Comparison of ENCODE assay signal across 21 cellular contexts in the genomic region with DNA sequence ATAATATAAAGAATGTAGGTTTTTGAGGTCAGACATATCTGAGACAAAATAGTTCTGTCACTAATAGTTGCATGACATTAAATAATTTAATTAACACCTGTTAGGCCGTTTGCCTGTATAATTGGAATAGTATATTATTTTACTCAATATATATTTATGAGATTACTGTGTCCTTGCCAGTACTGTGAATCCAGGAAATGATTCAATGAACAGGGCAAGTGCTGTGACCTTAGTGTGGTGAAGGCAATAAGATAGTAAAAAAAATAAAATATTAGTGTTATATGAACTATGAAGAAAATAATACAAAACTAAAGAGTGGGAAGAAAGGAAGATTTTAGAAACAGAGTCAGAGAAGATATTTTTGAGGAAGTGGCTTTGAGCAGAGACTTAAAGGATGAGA.
DNase-seq lines count a peak whose midpoint lies in the region; ATAC-seq, FAIRE-seq and TF ChIP-seq lines count a peak whose summit lies in the region.
"Had no signal": no experiment of that assay in that cellular context is flagged by ENCODE, and none has a peak within 500 bp of the region (broad histone marks: within the 10 kb centered on the region; RNA-seq: fewer than 3 reads in every experiment).

No MANE protein-coding gene starts in this region.

- POLR2A ChIA-PET in endothelial cell of umbilical vein (lab: Charles Lee), result no interaction called here

- BruUV-seq in endothelial cell of umbilical vein (replicated peaks; lab: Mats Ljungman, UMichigan), result no TSS peak

- FAIRE-seq in endothelial cell of umbilical vein (lab: Jason Lieb, UNC), result no peak
- FAIRE-seq: GM12891 had no signal

- peaks cover 5% of the 10 kb centered on the region; the same call in 1 of the 2 replicates for H3F3A ChIP-seq in SU-DHL-6 (ENCODE audit: insufficient read depth)

- H3K9me2 ChIP-seq in Karpas-422 (replicated peaks; ENCODE audit: insufficient read depth, low read length), result no peaks in the 10 kb centered on the region
- H3K9me2 ChIP-seq in SU-DHL-6 (replicated peaks; ENCODE audit: insufficient read depth, low read length), result no peaks in the 10 kb centered on the region

- CTCF ChIA-PET in endothelial cell of umbilical vein (lab: Charles Lee), result interaction anchor here (1.2 to 1.5 kb wide), 2 partner anchors 168 to 208 kb away, joined by 4 to 5 read pairs; no protein-coding TSS in a partner anchor

- no peaks in the 10 kb centered on the region for H3K9me1 ChIP-seq in endothelial cell of umbilical vein (replicated peaks; ENCODE audit: control insufficient read depth, extremely low read depth, insufficient read depth, low read length)

- ATAC-seq in upper lobe of right lung, result no peak

- no peak for TF ChIP-seq POLR2A in endothelial cell of umbilical vein (IDR thresholded peaks at IDR 0.05; ENCODE audit: low read depth, low read length)

- peaks cover 6% of the 10 kb centered on the region for H3K4me1 ChIP-seq in Karpas-422 (ENCODE audit: low read length)
- no peaks in the 10 kb centered on the region for H3K4me1 ChIP-seq in endothelial cell of umbilical vein (ENCODE audit: control insufficient read depth, extremely low read depth, insufficient read depth, low read length)
- no peaks in the 10 kb centered on the region for H3K4me1 ChIP-seq in osteoblast (ENCODE audit: insufficient read depth, low read length)
- H3K4me1 ChIP-seq in upper lobe of right lung, result no peaks in the 10 kb centered on the region
- H3K4me1 ChIP-seq: BE2C had no signal

- H3K4me3 ChIP-seq in Karpas-422 (ENCODE audit: low read length), result no peak overlapping the region
- no peak overlapping the region for H3K4me3 ChIP-seq in SU-DHL-6 (ENCODE audit: insufficient read depth, low read length, poor library complexity, severe bottlenecking)
- H3K4me3 ChIP-seq in endothelial cell of umbilical vein (replicated peaks in 1 of 3; ENCODE audit: insufficient read depth in 1 of 3, low read depth in 1 of 3, low read length in 3 of 3), result no peak overlapping the region
- no peak overlapping the region for H3K4me3 ChIP-seq in osteoblast (ENCODE audit: insufficient read depth, low read length)
- H3K4me3 ChIP-seq in upper lobe of right lung, result no peak overlapping the region

- dilution Hi-C loops in endothelial cell of umbilical vein (cut with MboI; ENCODE audit: extremely low pct_ligation_motif_present, low sequenced_read_pairs), result no loop called here

- no peak overlapping the region for H3K9ac ChIP-seq in Karpas-422 (ENCODE audit: low read length)
- H3K9ac ChIP-seq in SU-DHL-6 (ENCODE audit: low read length), result no peak overlapping the region
- H3K9ac ChIP-seq in endothelial cell of umbilical vein (replicated peaks; ENCODE audit: extremely low read depth, insufficient read depth, low read length), result no peak overlapping the region

- no peaks in the 10 kb centered on the region for H3K9me3 ChIP-seq in Karpas-422 (ENCODE audit: low read length)
- no peaks in the 10 kb centered on the region for H3K9me3 ChIP-seq in SU-DHL-6 (ENCODE audit: insufficient read depth, low read length)
- H3K9me3 ChIP-seq in endothelial cell of umbilical vein (replicated peaks; ENCODE audit: control insufficient read depth, insufficient read depth, low read length), result no peaks in the 10 kb centered on the region
- no peaks in the 10 kb centered on the region for H3K9me3 ChIP-seq in osteoblast (ENCODE audit: low read depth, low read length)
- H3K9me3 ChIP-seq in upper lobe of right lung, result no peaks in the 10 kb centered on the region
- H3K9me3 ChIP-seq: BE2C had no signal

- H4K20me1 ChIP-seq in Karpas-422 (ENCODE audit: insufficient read depth, low read depth, low read length) (no peaks in the 10 kb centered on the region), SU-DHL-6 (ENCODE audit: low read depth, low read length) (no peaks in the 10 kb centered on the region), endothelial cell of umbilical vein (replicated peaks; ENCODE audit: control insufficient read depth, extremely low read depth, insufficient read depth, low read length) (no peaks in the 10 kb centered on the region), osteoblast (ENCODE audit: insufficient read depth, low read length) (no peaks in the 10 kb centered on the region)

- intact Hi-C loops in endothelial cell of umbilical vein (cut with micrococcal nuclease), result no loop called here
- intact Hi-C loops in upper lobe of right lung (cut with DNase I), result no loop called here
- intact Hi-C loops in cardiac septum (cut with DNase I), result no loop called here

- TF ChIP-seq CTCF in SU-DHL-6 (IDR thresholded peaks at IDR 0.05; ENCODE audit: insufficient read depth, low read length, poor library complexity, severe bottlenecking) (no peak), endothelial cell of umbilical vein (IDR thresholded peaks at IDR 0.05; ENCODE audit: extremely low read depth in 1 of 2, insufficient read depth in 1 of 2, low read depth in 1 of 2, low read length in 2 of 2) (no peak), osteoblast (IDR thresholded peaks at IDR 0.05; ENCODE audit: extremely low read depth, low read depth, low read length) (no peak), upper lobe of right lung (IDR thresholded peaks at IDR 0.05) (no peak)

- H3K36me3 ChIP-seq in Karpas-422 (ENCODE audit: insufficient read depth, low read length) (no peaks in the 10 kb centered on the region), SU-DHL-6 (ENCODE audit: low read length) (no peaks in the 10 kb centered on the region), endothelial cell of umbilical vein (ENCODE audit: control insufficient read depth in 2 of 2, extremely low read depth in 1 of 2, insufficient read depth in 2 of 2, low read length in 2 of 2) (no peaks in the 10 kb centered on the region), osteoblast (ENCODE audit: insufficient read depth, low read length) (no peaks in the 10 kb centered on the region), upper lobe of right lung (no peaks in the 10 kb centered on the region)
- H3K36me3 ChIP-seq: BE2C had no signal

- H3K27me3 ChIP-seq in Karpas-422 (ENCODE audit: low read length) (no peaks in the 10 kb centered on the region), SU-DHL-6 (ENCODE audit: low read length) (no peaks in the 10 kb centered on the region), endothelial cell of umbilical vein (ENCODE audit: control insufficient read depth in 2 of 2, insufficient read depth in 2 of 2, low read length in 2 of 2) (no peaks in the 10 kb centered on the region), osteoblast (ENCODE audit: insufficient read depth, low read length) (no peaks in the 10 kb centered on the region), upper lobe of right lung (no peaks in the 10 kb centered on the region)
- H3K27me3 ChIP-seq: BE2C had no signal

- H3K79me2 ChIP-seq in Karpas-422 (ENCODE audit: low read length) (no peaks in the 10 kb centered on the region), SU-DHL-6 (ENCODE audit: insufficient read depth, low read length) (no peaks in the 10 kb centered on the region), endothelial cell of umbilical vein (ENCODE audit: control insufficient read depth, insufficient read depth, low read length) (no peaks in the 10 kb centered on the region), osteoblast (ENCODE audit: insufficient read depth, low read length) (no peaks in the 10 kb centered on the region)

- H3K27ac ChIP-seq in Karpas-422 (ENCODE audit: low read length) (no peak overlapping the region), SU-DHL-6 (ENCODE audit: low read depth, low read length) (no peak overlapping the region; the same call in 1 of the 2 replicates), endothelial cell of umbilical vein (ENCODE audit: insufficient read depth, low read depth, low read length) (no peak overlapping the region), osteoblast (ENCODE audit: low read depth, low read length) (no peak overlapping the region), upper lobe of right lung (no peak overlapping the region)

- H3K4me2 ChIP-seq in Karpas-422 (ENCODE audit: low read depth, low read length, poor library complexity, severe bottlenecking), result no peak overlapping the region
- H3K4me2 ChIP-seq in SU-DHL-6 (ENCODE audit: low read depth, low read length, poor library complexity, severe bottlenecking), result no peak overlapping the region
- no peak overlapping the region for H3K4me2 ChIP-seq in endothelial cell of umbilical vein (ENCODE audit: insufficient read depth, low read length)
- H3K4me2 ChIP-seq in osteoblast (ENCODE audit: insufficient read depth, low read length), result no peak overlapping the region

- no peak for DNase-seq in Karpas-422
- DNase-seq in endothelial cell of umbilical vein (ENCODE audit: low read depth, low spot score), result peak; percentile 20
- DNase-seq in osteoblast (ENCODE audit: insufficient read length, low spot score, missing footprints), result peak; percentile 67
- DNase-seq in UCSD-AML1 (lab: John Stamatoyannopoulos, UW; ENCODE audit: unreplicated experiment), result no peak
- no peak for DNase-seq in ureter (ENCODE audit: low spot score)
- no peak for DNase-seq in upper lobe of right lung
- no peak for DNase-seq in cardiac septum (ENCODE audit: low spot score)
- DNase-seq: ACHN; BE2C; C1 segment of cervical spinal cord; CD4-positive, CD25-positive, alpha-beta regulatory T cell; CD8-positive, alpha-beta memory T cell; COR-L47; DMS 273 treated with DMSO at 0.1 percent for 48 hours; DMS53; DND-41; EL; GOT3; H7 had no signal

- 0 out of 2 replicates have a peak overlapping the region, but pooled peaks have one; percentile 2 for H2AFZ ChIP-seq in Karpas-422 (ENCODE audit: low read length)
- peak overlapping the region; percentile 60 for H2AFZ ChIP-seq in SU-DHL-6 (ENCODE audit: low read depth, low read length, severe bottlenecking)
- no peak overlapping the region for H2AFZ ChIP-seq in endothelial cell of umbilical vein (ENCODE audit: low read depth, low read length)
- no peak overlapping the region for H2AFZ ChIP-seq in osteoblast (ENCODE audit: low read length)

TF ChIP-seq in endothelial cell of umbilical vein, 7 proteins besides CTCF, POLR2A, EP300 and RAD21:
- TF ChIP-seq POLR2AphosphoS5 (IDR thresholded peaks at IDR 0.05; ENCODE audit: insufficient read depth, low read depth, low read length) (no peak), FOS (IDR thresholded peaks at IDR 0.05; ENCODE audit: borderline replicate concordance, insufficient read depth, low read length) (peak; percentile 15), GATA2 (IDR thresholded peaks at IDR 0.05; ENCODE audit: insufficient read depth, insufficient read length, low read depth, low read length) (no peak)

Comparison
In these comparisons a context has a peak if more than half of its experiments do, and no peak if none do; other contexts are left out.
1. DNase-seq: peak in endothelial cell of umbilical vein (single experiment) and osteoblast (single experiment); none in Karpas-422 (single experiment), UCSD-AML1 (single experiment), ureter (single experiment), upper lobe of right lung (single experiment) and cardiac septum (single experiment).
2. H2AFZ ChIP-seq: peak in Karpas-422 (single experiment) and SU-DHL-6 (single experiment); none in endothelial cell of umbilical vein (single experiment) and osteoblast (single experiment).